20 cellular contexts compared by ENCODE assay signal in genomic region chr13:30479590-30480219, GRCh38. TPM values are rescaled to one million over a fixed set of nuclear protein-coding genes. Genes with fewer than 3 reads are reported as not detected.
DNase-seq lines count a peak whose midpoint lies in the region; ATAC-seq and TF ChIP-seq lines count a peak whose summit lies in the region.
"Had no signal": no experiment of that assay in that cellular context is flagged by ENCODE, and none has a peak within 500 bp of the region (broad histone marks: within the 10 kb centered on the region; RNA-seq: fewer than 3 reads in every experiment).

No MANE protein-coding gene starts in this region.

- no peaks in the 10 kb centered on the region for H3K36me3 ChIP-seq in mucosa of descending colon (ENCODE audit: low read depth)
- H3K36me3 ChIP-seq in stomach, result no peaks in the 10 kb centered on the region
- H3K36me3 ChIP-seq: BE2C, HAP-1 had no signal

- H3K4me1 Mint-ChIP-seq in WTC11, result peaks cover 41% of the 10 kb centered on the region
- H3K4me1 Mint-ChIP-seq in effector memory CD8-positive, alpha-beta T cell (ENCODE audit: low read depth in 2 of 2), result no peaks in the 10 kb centered on the region
- H3K4me1 Mint-ChIP-seq: CD4-positive, alpha-beta memory T cell had no signal

- no peaks in the 10 kb centered on the region for H3K9me3 ChIP-seq in mucosa of descending colon
- H3K9me3 ChIP-seq in stomach, result no peaks in the 10 kb centered on the region
- H3K9me3 ChIP-seq: A549, BE2C, HAP-1 had no signal

- no peaks in the 10 kb centered on the region for H3K27me3 Mint-ChIP-seq in WTC11 (ENCODE audit: low read depth)
- peaks cover 0 to 9% of the 10 kb centered on the region in 2 donors for H3K27me3 Mint-ChIP-seq in effector memory CD8-positive, alpha-beta T cell
- H3K27me3 Mint-ChIP-seq: CD4-positive, alpha-beta memory T cell had no signal

- intact Hi-C loops in mucosa of descending colon (cut with DNase I, micrococcal nuclease) (loop anchor here in 1 of 2 donors (10.0 kb wide), 1 partner anchor 325 kb away; no protein-coding TSS in a partner anchor), stomach (cut with DNase I; ENCODE audit: low total_unique reads) (no loop called here)

- H3K4me1 ChIP-seq in mucosa of descending colon (ENCODE audit: low read depth), result no peaks in the 10 kb centered on the region
- peaks cover 0 to 20% (median 2%) of the 10 kb centered on the region in 4 donors for H3K4me1 ChIP-seq in stomach
- H3K4me1 ChIP-seq: A549, BE2C had no signal

- no peak overlapping the region for H3K4me3 Mint-ChIP-seq in WTC11
- no peak overlapping the region for H3K4me3 Mint-ChIP-seq in effector memory CD8-positive, alpha-beta T cell
- H3K4me3 Mint-ChIP-seq: CD4-positive, alpha-beta memory T cell; HFFc6 had no signal

- no peak for TF ChIP-seq EP300 in stomach (IDR thresholded peaks at IDR 0.05)

- H3K27ac Mint-ChIP-seq in WTC11, result peak overlapping the region; percentile 64; the same call in 1 of the 2 replicates
- H3K27ac Mint-ChIP-seq in effector memory CD8-positive, alpha-beta T cell, result no peak overlapping the region
- H3K27ac Mint-ChIP-seq: HFFc6 had no signal

- no peak for TF ChIP-seq POLR2A in stomach (IDR thresholded peaks at IDR 0.05)

- peak overlapping the region in 3 of 5 donors; percentile 34 to 71 (median 69) for H3K27ac ChIP-seq in stomach
- H3K27ac ChIP-seq: A549, C4-2B, HL-60 had no signal

- TF ChIP-seq CTCF in WTC11 (IDR thresholded peaks at IDR 0.05) (no peak), mucosa of descending colon (IDR thresholded peaks at IDR 0.05) (no peak), stomach (IDR thresholded peaks at IDR 0.05) (no peak), omental fat pad (IDR thresholded peaks at IDR 0.05) (no peak), GM20000 (IDR thresholded peaks at IDR 0.05; ENCODE audit: extremely low read depth, missing control alignments) (no peak)

- POLR2A ChIA-PET in WTC11 (lab: Charles Lee), result interaction anchor here (1.1 kb wide), 1 partner anchor 14 kb away, joined by 3 read pairs; the partner anchor contains the start of gene HMGB1

- 52 to 73% (median 60%) methylated on average over 3 of the region's 3 CpGs for WGBS in stomach, 5 donors

- H3K4me3 ChIP-seq in mucosa of descending colon (no peak overlapping the region), stomach (no peak overlapping the region)
- H3K4me3 ChIP-seq: A549, HAP-1 had no signal

- H3K36me3 Mint-ChIP-seq in WTC11, result no peaks in the 10 kb centered on the region
- H3K36me3 Mint-ChIP-seq in effector memory CD8-positive, alpha-beta T cell (ENCODE audit: insufficient read depth), result peaks cover 4% of the 10 kb centered on the region
- H3K36me3 Mint-ChIP-seq: CD4-positive, alpha-beta memory T cell had no signal

- ATAC-seq in WTC11, result no peak
- peak; percentile 20 for ATAC-seq in left lobe of liver
- ATAC-seq in mucosa of descending colon, result peak; percentile 54
- ATAC-seq in effector memory CD8-positive, alpha-beta T cell (replicated peaks), result no peak
- no peak for ATAC-seq in HG03565 (IDR thresholded peaks at IDR 0.05; ENCODE audit: unreplicated experiment)
- no peak for ATAC-seq in omental fat pad (ENCODE audit: low FRiP score)
- ATAC-seq: A549 had no signal

- CTCF ChIA-PET in WTC11 (lab: Charles Lee), result interaction anchor here (0.6 to 1.2 kb wide), 2 partner anchors 14 to 72 kb away, joined by 3 read pairs; partner anchors contain the start of gene HMGB1

- DNase-seq in WTC11 (ENCODE audit: low spot score) (no peak), left lobe of liver (ENCODE audit: low spot score) (no peak), mucosa of descending colon (no peak), stomach (no peak), omental fat pad (ENCODE audit: low spot score) (no peak), GM20000 (ENCODE audit: low spot score) (no peak)
- DNase-seq in effector memory CD8-positive, alpha-beta T cell, result no peak
- DNase-seq: BE2C; CD4-positive, alpha-beta memory T cell; DMS153; DMS79 treated with DMSO at 0.1 percent for 48 hours; EL; GDM1; HFFc6 had no signal

- H3K9me3 Mint-ChIP-seq in WTC11, result no peaks in the 10 kb centered on the region
- H3K9me3 Mint-ChIP-seq in effector memory CD8-positive, alpha-beta T cell, result no peaks in the 10 kb centered on the region
- H3K9me3 Mint-ChIP-seq: CD4-positive, alpha-beta memory T cell; HFFc6 had no signal

- H3K27me3 ChIP-seq in stomach, result no peaks in the 10 kb centered on the region
- H3K27me3 ChIP-seq: BE2C had no signal

TF ChIP-seq in WTC11, 78 proteins besides CTCF, POLR2A, EP300 and RAD21:
- TF ChIP-seq ZNF423 (CRISPR knock-in tag; IDR thresholded peaks at IDR 0.05), result no peak
- no peak for TF ChIP-seq FOXP1 (CRISPR knock-in tag; IDR thresholded peaks at IDR 0.05; ENCODE audit: borderline replicate concordance)

RNA-seq across cellular contexts. Expression of gene HMGB1, which starts 14.0 kb away (rescaled TPM):
- total RNA-seq in WTC11 (2021) (611 to 640 TPM (median 616 TPM) in 3 replicates), left lobe of liver (92.4 TPM), mucosa of descending colon (100 to 1,000 TPM; 178 to 303 (median 259) TPM), stomach (100 to 1,000 TPM in 4 of 5 donors, 10 to 100 TPM in 1; 29.5 to 479 (median 322) TPM), omental fat pad (100 to 1,000 TPM; 209 to 262 (median 236) TPM)
- polyA plus RNA-seq in stomach, result 100 to 1,000 TPM; 346 to 399 (median 346) TPM

RNA-seq across cellular contexts. Expression of gene UBE2L5, which starts 57.4 kb away (rescaled TPM):
- total RNA-seq in WTC11 (2021) (0.13 TPM in 1 of 3 replicates, not detected in the others), left lobe of liver (not detected), mucosa of descending colon (not detected), stomach (not detected), omental fat pad (1 to 10 TPM in 1 of 4 donors, not detected in 3; 1.6 TPM)
- polyA plus RNA-seq in stomach, result not detected
- total RNA-seq: CD4-positive, alpha-beta memory T cell; H1 had no signal
- polyA plus RNA-seq: CD4-positive, alpha-beta memory T cell; H1 had no signal

Comparison
In these comparisons a context has a peak if more than half of its experiments do, and no peak if none do; other contexts are left out.
1. ATAC-seq: peak in left lobe of liver (single experiment) and mucosa of descending colon (single experiment); none in WTC11 (single experiment), effector memory CD8-positive, alpha-beta T cell (single experiment), HG03565 (single experiment) and omental fat pad (single experiment).